ENCODE assay signal across 8 cellular contexts in genomic region chr7:155198901-155199845, GRCh38.
DNase-seq lines count a peak whose midpoint lies in the region; ATAC-seq and TF ChIP-seq lines count a peak whose summit lies in the region.

No MANE protein-coding gene starts in this region.

- H3K4me3 Mint-ChIP-seq in activated naive CD4-positive, alpha-beta T cell treated with anti-CD3 and anti-CD28 coated beads, Interleukin-2, amount 50 U/mL, for 24 hours, result peak overlapping the region; percentile 57
- H3K4me3 Mint-ChIP-seq in glutamatergic neuron (ENCODE audit: unreplicated experiment), result no peak overlapping the region

- H3K27ac Mint-ChIP-seq in activated naive CD4-positive, alpha-beta T cell treated with anti-CD3 and anti-CD28 coated beads, Interleukin-2, amount 50 U/mL, for 24 hours, result peak overlapping the region; percentile 93
- no peak overlapping the region for H3K27ac Mint-ChIP-seq in glutamatergic neuron (ENCODE audit: unreplicated experiment)

- DNase-seq in stimulated activated CD4-positive, alpha-beta T cell treated with anti-CD3 and anti-CD28 coated beads, Interleukin-4, amount 100 ng/mL, for 24 hours, result peak; percentile 83
- no peak for DNase-seq in glutamatergic neuron
- DNase-seq in SHP77 (lab: John Stamatoyannopoulos, UW), result no peak
- no peak for DNase-seq in NCI-H1436 treated with DMSO at 0.1 percent for 48 hours (lab: John Stamatoyannopoulos, UW)

- ATAC-seq in GM18909 (IDR thresholded peaks at IDR 0.05; ENCODE audit: poor library complexity, unreplicated experiment) (peak; percentile 82), HG03064 (IDR thresholded peaks at IDR 0.05; ENCODE audit: low read depth, unreplicated experiment) (peak; percentile 59), HG02763 (IDR thresholded peaks at IDR 0.05; ENCODE audit: unreplicated experiment) (no peak)

- peaks cover 7% of the 10 kb centered on the region for H3K9me3 Mint-ChIP-seq in activated naive CD4-positive, alpha-beta T cell treated with anti-CD3 and anti-CD28 coated beads, Interleukin-2, amount 50 U/mL, for 24 hours
- peaks cover 6% of the 10 kb centered on the region for H3K9me3 Mint-ChIP-seq in glutamatergic neuron (ENCODE audit: unreplicated experiment)

- peaks cover 30% of the 10 kb centered on the region for H3K4me1 Mint-ChIP-seq in activated naive CD4-positive, alpha-beta T cell treated with anti-CD3 and anti-CD28 coated beads, Interleukin-2, amount 50 U/mL, for 24 hours
- no peaks in the 10 kb centered on the region for H3K4me1 Mint-ChIP-seq in glutamatergic neuron (ENCODE audit: low read depth, unreplicated experiment)

- peaks cover 4% of the 10 kb centered on the region for H3K36me3 Mint-ChIP-seq in activated naive CD4-positive, alpha-beta T cell treated with anti-CD3 and anti-CD28 coated beads, Interleukin-2, amount 50 U/mL, for 24 hours
- no peaks in the 10 kb centered on the region for H3K36me3 Mint-ChIP-seq in glutamatergic neuron (ENCODE audit: unreplicated experiment)

- no peak for TF ChIP-seq CTCF in glutamatergic neuron (IDR thresholded peaks at IDR 0.05; ENCODE audit: partially characterized antibody, unreplicated experiment)

- no peaks in the 10 kb centered on the region for H3K27me3 Mint-ChIP-seq in activated naive CD4-positive, alpha-beta T cell treated with anti-CD3 and anti-CD28 coated beads, Interleukin-2, amount 50 U/mL, for 24 hours
- no peaks in the 10 kb centered on the region for H3K27me3 Mint-ChIP-seq in glutamatergic neuron (ENCODE audit: unreplicated experiment)
